Comparison of ENCODE assay signal across 8 cellular contexts in the genomic region with DNA sequence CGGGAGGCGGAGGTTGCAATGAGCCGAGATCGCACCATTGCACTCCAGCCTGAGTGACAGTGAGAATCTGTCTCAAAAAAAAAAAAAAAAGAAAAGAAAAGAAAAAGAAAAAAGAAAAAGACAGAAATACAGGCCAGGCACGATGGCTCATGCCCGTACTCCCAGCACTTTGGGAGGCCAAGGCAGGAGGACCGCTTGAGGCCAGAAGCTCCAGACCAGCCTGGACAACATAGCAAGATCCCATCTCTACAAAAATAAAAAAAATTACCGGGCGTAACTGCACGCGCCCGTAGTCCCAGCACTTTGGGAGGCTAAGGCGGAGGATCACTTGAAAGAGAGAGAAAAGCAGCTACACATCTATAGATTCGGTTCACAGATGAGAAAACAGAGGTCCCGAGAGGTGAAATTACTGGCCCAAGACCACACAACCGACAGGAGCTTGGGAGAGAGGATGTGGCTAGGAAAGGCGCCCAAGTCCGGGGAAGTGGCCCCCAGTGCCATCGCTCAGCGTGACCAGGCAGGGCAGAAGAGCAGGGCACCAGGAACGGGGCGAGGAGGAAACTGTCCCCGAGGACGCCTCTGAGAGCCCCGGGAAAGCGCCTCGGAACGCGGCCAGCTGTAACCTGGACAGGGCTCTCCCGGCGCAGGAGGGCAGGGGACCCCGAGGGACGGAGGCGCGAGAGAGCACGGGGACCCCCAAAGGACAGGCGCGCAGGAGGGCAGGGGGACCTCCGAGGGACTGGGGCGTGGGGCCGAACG. TPM values are rescaled to one million over a fixed set of nuclear protein-coding genes. Genes with fewer than 3 reads are reported as not detected.
DNase-seq lines count a peak whose midpoint lies in the region; ATAC-seq and TF ChIP-seq lines count a peak whose summit lies in the region.

No MANE protein-coding gene starts in this region.

- H3K4me1 ChIP-seq in BLaER1 treated with 17β-estradiol and CSF1 and Interleukin-3, amounts not matched to agents 10 nM and 100 nM: peaks cover 55 to 70% (median 61%) of the 10 kb centered on the region in 10 experiments
- peaks cover 12% of the 10 kb centered on the region for H3K4me1 ChIP-seq in stomach smooth muscle (ENCODE audit: control insufficient read depth, insufficient read depth, low read length)

- DNase-seq in LHCN-M2 (ENCODE audit: low read depth): peak; percentile 26
- DNase-seq in brain microvascular endothelial cell: no peak
- DNase-seq in kidney tubule cell (ENCODE audit: low spot score): peak; percentile 49
- DNase-seq in dedifferentiated amniotic fluid mesenchymal stem cell (ENCODE audit: extremely low spot score): no peak
- DNase-seq in NCI-H524 treated with DMSO at 0.1 percent for 48 hours (lab: John Stamatoyannopoulos, UW): no peak

- peak overlapping the region; percentile 84 to 99 (median 90) for H3K9ac ChIP-seq in BLaER1 treated with 17β-estradiol and CSF1 and Interleukin-3, amounts not matched to agents 10 nM and 100 nM
- H3K9ac ChIP-seq in stomach smooth muscle (ENCODE audit: low read length in 2 of 2): peak overlapping the region; percentile 71 to 80

- peaks cover 0 to 13% (median 7%) of the 10 kb centered on the region in 11 experiments; a peak in 10 of 22 replicates for H3K9me3 ChIP-seq in BLaER1 treated with 17β-estradiol and CSF1 and Interleukin-3, amounts not matched to agents 10 nM and 100 nM (replicated peaks in 1 of 11)
- no peaks in the 10 kb centered on the region for H3K9me3 ChIP-seq in stomach smooth muscle (ENCODE audit: control insufficient read depth in 2 of 2, low read length in 2 of 2)

- peak; percentile 6 for ATAC-seq in GM19467 (IDR thresholded peaks at IDR 0.05; ENCODE audit: unreplicated experiment)

- TF ChIP-seq CTCF in brain microvascular endothelial cell (IDR thresholded peaks at IDR 0.05; ENCODE audit: low read depth, low read length, missing control alignments): no peak

- peak overlapping the region; percentile 80 to 98 (median 92) for H3K4me2 ChIP-seq in BLaER1 treated with 17β-estradiol and CSF1 and Interleukin-3, amounts not matched to agents 10 nM and 100 nM

- peaks cover 5 to 42% (median 16%) of the 10 kb centered on the region in 11 experiments; a peak in 14 of 22 replicates for H4K20me1 ChIP-seq in BLaER1 treated with 17β-estradiol and CSF1 and Interleukin-3, amounts not matched to agents 10 nM and 100 nM

- peaks cover 5 to 18% (median 13%) of the 10 kb centered on the region in 11 experiments; a peak in 17 of 22 replicates for H3K36me3 ChIP-seq in BLaER1 treated with 17β-estradiol and CSF1 and Interleukin-3, amounts not matched to agents 10 nM and 100 nM
- H3K36me3 ChIP-seq in brain microvascular endothelial cell (replicated peaks) (no peaks in the 10 kb centered on the region), stomach smooth muscle (ENCODE audit: control insufficient read depth in 2 of 2, insufficient read depth in 2 of 2, low read length in 2 of 2) (peaks cover 0 to 2% of the 10 kb centered on the region in 2 donors)

- H3K27me3 ChIP-seq in BLaER1 treated with 17β-estradiol and CSF1 and Interleukin-3, amounts not matched to agents 10 nM and 100 nM: no peaks in the 10 kb centered on the region
- H3K27me3 ChIP-seq in brain microvascular endothelial cell (replicated peaks) (no peaks in the 10 kb centered on the region), stomach smooth muscle (ENCODE audit: control insufficient read depth in 1 of 2, insufficient read depth in 2 of 2, low read length in 2 of 2) (no peaks in the 10 kb centered on the region)

- peak overlapping the region; percentile 71 to 95 (median 84) for H3K4me3 ChIP-seq in BLaER1 treated with 17β-estradiol and CSF1 and Interleukin-3, amounts not matched to agents 10 nM and 100 nM
- H3K4me3 ChIP-seq in brain microvascular endothelial cell (ENCODE audit: low read depth, low read length): peak overlapping the region; percentile 88
- peak overlapping the region; percentile 84 for H3K4me3 ChIP-seq in stomach smooth muscle (ENCODE audit: low read length in 2 of 2)

- in situ Hi-C loops in brain microvascular endothelial cell (cut with HindIII; ENCODE audit: low pct_ligation_motif_present, low sequenced_read_pairs): no loop called here

- H3K27ac ChIP-seq in BLaER1 treated with 17β-estradiol and CSF1 and Interleukin-3, amounts not matched to agents 10 nM and 100 nM: peak overlapping the region; percentile 80 to 95 (median 88)
- peak overlapping the region; percentile 80 for H3K27ac ChIP-seq in brain microvascular endothelial cell
- H3K27ac ChIP-seq in stomach smooth muscle (ENCODE audit: low read length): no peak overlapping the region

RNA-seq across cellular contexts. Expression of a gene that starts 0.6 kb away (rescaled TPM):
- total RNA-seq in LHCN-M2 (2014; rRNA removed): 26.0 and 27.7 TPM in 2 replicates
- 83.1 TPM for polyA plus RNA-seq in LHCN-M2 (2012)

RNA-seq across cellular contexts. Expression of a gene that starts 41.0 kb away (rescaled TPM):
- 281 and 293 TPM in 2 replicates for total RNA-seq in LHCN-M2 (2014; rRNA removed)
- 195 TPM for polyA plus RNA-seq in LHCN-M2 (2012)

Comparison
In these comparisons a context has a peak if more than half of its experiments do, and no peak if none do; other contexts are left out.
1. DNase-seq: peak in LHCN-M2 (single experiment) and kidney tubule cell (single experiment); none in brain microvascular endothelial cell (single experiment), dedifferentiated amniotic fluid mesenchymal stem cell (single experiment) and NCI-H524 treated with DMSO at 0.1 percent for 48 hours (single experiment).
2. Peak in every context shown above with its lines, with median percentiles within 50 percentile points of each other: H3K4me3 ChIP-seq.